8 cellular contexts compared by ENCODE assay signal in the genomic region with DNA sequence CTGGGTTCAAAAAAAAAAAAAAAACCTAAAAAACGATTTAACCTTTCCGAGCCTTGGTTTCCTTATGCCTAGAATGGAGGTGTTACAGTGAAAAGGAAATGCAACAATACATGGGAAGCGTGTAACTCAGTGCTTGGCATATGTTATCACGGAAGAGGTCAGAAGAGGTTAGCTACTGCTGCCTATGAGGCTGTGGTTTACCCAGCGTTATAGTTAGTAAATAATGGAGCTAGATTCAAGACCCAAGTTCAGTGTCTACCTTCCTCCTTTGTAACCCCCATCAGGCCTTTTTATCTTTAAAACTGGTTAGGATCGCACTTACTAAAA. TPM values are rescaled to one million over a fixed set of nuclear protein-coding genes. Genes with fewer than 3 reads are reported as not detected.
DNase-seq lines count a peak whose midpoint lies in the region; ATAC-seq, FAIRE-seq and TF ChIP-seq lines count a peak whose summit lies in the region.

No MANE protein-coding gene starts in this region.

- DNase-seq in BJ (ENCODE audit: low read depth) (no peak), sciatic nerve (ENCODE audit: low spot score) (no peak), GM12891 (ENCODE audit: insufficient read length, low spot score) (no peak), SW480 (ENCODE audit: low spot score) (no peak), NCI-H510A (lab: John Stamatoyannopoulos, UW) (no peak)
- no peak for DNase-seq in natural killer cell treated with Interleukin-12 subunit alpha and Interleukin-12 subunit beta and Interleukin-15 and Interleukin-18, amount 100 ng/mL, for 72 hours (ENCODE audit: low spot score)

- no peaks in the 10 kb centered on the region for H3K9me2 ChIP-seq in Loucy (replicated peaks; ENCODE audit: low read depth, low read length)

- H3K9ac ChIP-seq in Loucy (ENCODE audit: low read depth, low read length, poor library complexity, severe bottlenecking) (peak overlapping the region; percentile 73), duodenal mucosa (ENCODE audit: low read depth in 1 of 2, low read length in 2 of 2) (peak overlapping the region; percentile 79 to 88)

- no peaks in the 10 kb centered on the region for H3K27me3 Mint-ChIP-seq in natural killer cell treated with Interleukin-12 subunit alpha and Interleukin-12 subunit beta and Interleukin-15 and Interleukin-18, amount 100 ng/mL, for 72 hours

- peak overlapping the region; percentile 98 for H3K4me2 ChIP-seq in Loucy (ENCODE audit: low read depth, low read length, poor library complexity, severe bottlenecking)

- H3K4me3 Mint-ChIP-seq in natural killer cell treated with Interleukin-12 subunit alpha and Interleukin-12 subunit beta and Interleukin-15 and Interleukin-18, amount 100 ng/mL, for 72 hours: peak overlapping the region; percentile 91

- TF ChIP-seq CTCF in BJ (IDR thresholded peaks at IDR 0.05; ENCODE audit: insufficient read depth, low read depth, low read length) (no peak), Loucy (conservative IDR thresholded peaks at IDR 0.05; ENCODE audit: low read length) (no peak)

- peak overlapping the region; percentile 63 to 84 for H3K27ac Mint-ChIP-seq in natural killer cell treated with Interleukin-12 subunit alpha and Interleukin-12 subunit beta and Interleukin-15 and Interleukin-18, amount 100 ng/mL, for 72 hours

- H3K36me3 ChIP-seq in BJ (ENCODE audit: control insufficient read depth, insufficient read depth, low read length) (peaks cover 3% of the 10 kb centered on the region), Loucy (ENCODE audit: insufficient read depth, low read length) (no peaks in the 10 kb centered on the region), duodenal mucosa (ENCODE audit: control insufficient read depth in 1 of 2, insufficient read depth in 2 of 2, low read length in 2 of 2) (peaks cover 0 to 6% of the 10 kb centered on the region in 2 donors)

- no peaks in the 10 kb centered on the region for H4K20me1 ChIP-seq in Loucy (ENCODE audit: insufficient read depth, low read length, poor library complexity, severe bottlenecking)

- H3K27me3 ChIP-seq in BJ (ENCODE audit: control insufficient read depth, insufficient read depth, low read length): no peaks in the 10 kb centered on the region
- no peaks in the 10 kb centered on the region for H3K27me3 ChIP-seq in Loucy (ENCODE audit: insufficient read depth, low read length, poor library complexity, severe bottlenecking)
- H3K27me3 ChIP-seq in duodenal mucosa (ENCODE audit: control insufficient read depth in 1 of 2, insufficient read depth in 2 of 2, low read length in 2 of 2): no peaks in the 10 kb centered on the region

- CTCF ChIA-PET in BJ (lab: Yijun Ruan, JAX): no interaction called here

- no peaks in the 10 kb centered on the region for H3K79me2 ChIP-seq in Loucy (ENCODE audit: insufficient read depth, low read length)

- H3K9me3 ChIP-seq in Loucy (ENCODE audit: insufficient read depth, low read depth, low read length): no peaks in the 10 kb centered on the region
- no peaks in the 10 kb centered on the region for H3K9me3 ChIP-seq in duodenal mucosa (ENCODE audit: control insufficient read depth in 1 of 2, low read length in 2 of 2)

- no peak for TF ChIP-seq POLR2A in GM12891 (IDR thresholded peaks at IDR 0.05; ENCODE audit: low read depth, low read length)

- no peak overlapping the region for H2AFZ ChIP-seq in Loucy (ENCODE audit: low read length)

- peaks cover 13 to 27% of the 10 kb centered on the region in 2 donors for H3K4me1 Mint-ChIP-seq in natural killer cell treated with Interleukin-12 subunit alpha and Interleukin-12 subunit beta and Interleukin-15 and Interleukin-18, amount 100 ng/mL, for 72 hours (ENCODE audit: low read depth in 2 of 2)

- no peaks in the 10 kb centered on the region for H3K36me3 Mint-ChIP-seq in natural killer cell treated with Interleukin-12 subunit alpha and Interleukin-12 subunit beta and Interleukin-15 and Interleukin-18, amount 100 ng/mL, for 72 hours

- POLR2A ChIA-PET in BJ (lab: Charles Lee): no interaction called here

- peaks cover 10% of the 10 kb centered on the region for H3K4me1 ChIP-seq in Loucy (ENCODE audit: insufficient read depth, low read length, poor library complexity, severe bottlenecking)
- H3K4me1 ChIP-seq in duodenal mucosa (ENCODE audit: control insufficient read depth in 1 of 2, insufficient read depth in 2 of 2, low read length in 2 of 2): peaks cover 22 to 24% of the 10 kb centered on the region in 2 donors

- H3F3A ChIP-seq in Loucy (ENCODE audit: low read depth): no peaks in the 10 kb centered on the region

- no peaks in the 10 kb centered on the region for H3K9me3 Mint-ChIP-seq in natural killer cell treated with Interleukin-12 subunit alpha and Interleukin-12 subunit beta and Interleukin-15 and Interleukin-18, amount 100 ng/mL, for 72 hours

- no peak for ATAC-seq in natural killer cell treated with Interleukin-12 subunit alpha and Interleukin-12 subunit beta and Interleukin-15 and Interleukin-18, amount 100 ng/mL, for 72 hours
- ATAC-seq in sciatic nerve: no peak

- H3K4me3 ChIP-seq in BJ (ENCODE audit: low read depth, low read length) (peak overlapping the region; percentile 90), Loucy (ENCODE audit: low read length, poor library complexity, severe bottlenecking) (peak overlapping the region; percentile 95), duodenal mucosa (ENCODE audit: low read depth in 1 of 2, low read length in 2 of 2) (peak overlapping the region; percentile 82 to 97)

- peak overlapping the region; percentile 84 for H3K27ac ChIP-seq in duodenal mucosa (ENCODE audit: low read depth, low read length)

- intact Hi-C loops in sciatic nerve (cut with DNase I): no loop called here

- FAIRE-seq in GM12891 (lab: Jason Lieb, UNC): no peak

TF ChIP-seq in GM12891, 5 proteins besides CTCF, POLR2A, EP300 and RAD21:
- no peak for TF ChIP-seq POU2F2 (IDR thresholded peaks at IDR 0.05; ENCODE audit: low read depth, low read length)
- no peak for TF ChIP-seq POLR2AphosphoS5 (IDR thresholded peaks at IDR 0.05; ENCODE audit: low read depth, low read length)
- TF ChIP-seq TAF1 (IDR thresholded peaks at IDR 0.05; ENCODE audit: low read depth, low read length): no peak
- TF ChIP-seq SPI1 (IDR thresholded peaks at IDR 0.05; ENCODE audit: low read depth, low read length): no peak
- TF ChIP-seq PAX5 (IDR thresholded peaks at IDR 0.05; ENCODE audit: insufficient read depth, low read length, severe bottlenecking): no peak
TF ChIP-seq in GM12891: peak in this region for 0.

RNA-seq across cellular contexts. Expression of a gene that starts 0.8 kb away (rescaled TPM):
- 58.9 and 62.5 TPM in 2 replicates for polyA plus RNA-seq in BJ (2011; rRNA removed)
- 19.6 and 25.0 TPM in 2 replicates for polyA minus RNA-seq in BJ (2011; rRNA and poly(A)+ RNA removed)
- total RNA-seq in natural killer cell treated with Interleukin-12 subunit alpha and Interleukin-12 subunit beta and Interleukin-15 and Interleukin-18, amount 100 ng/mL, for 72 hours: 10 to 100 TPM in 1 of 2 donors, 1 to 10 TPM in 1; 7.9 to 11.5 TPM
- total RNA-seq in sciatic nerve: 33.8 TPM
- 17.6 TPM for polyA plus RNA-seq in GM12891 (2012; ENCODE audit: low read depth, missing spikeins)

RNA-seq across cellular contexts. Expression of a gene that starts 4.6 kb away (rescaled TPM):
- polyA plus RNA-seq in BJ (2011; rRNA removed): 5.8 and 6.7 TPM in 2 replicates
- polyA minus RNA-seq in BJ (2011; rRNA and poly(A)+ RNA removed): 7.8 and 8.1 TPM in 2 replicates
- 1 to 10 TPM; 1.4 to 3.8 TPM for total RNA-seq in natural killer cell treated with Interleukin-12 subunit alpha and Interleukin-12 subunit beta and Interleukin-15 and Interleukin-18, amount 100 ng/mL, for 72 hours
- total RNA-seq in sciatic nerve: 31.7 TPM
- polyA plus RNA-seq in GM12891 (2012; ENCODE audit: low read depth, missing spikeins): 1.1 TPM
